In the genomic region with DNA sequence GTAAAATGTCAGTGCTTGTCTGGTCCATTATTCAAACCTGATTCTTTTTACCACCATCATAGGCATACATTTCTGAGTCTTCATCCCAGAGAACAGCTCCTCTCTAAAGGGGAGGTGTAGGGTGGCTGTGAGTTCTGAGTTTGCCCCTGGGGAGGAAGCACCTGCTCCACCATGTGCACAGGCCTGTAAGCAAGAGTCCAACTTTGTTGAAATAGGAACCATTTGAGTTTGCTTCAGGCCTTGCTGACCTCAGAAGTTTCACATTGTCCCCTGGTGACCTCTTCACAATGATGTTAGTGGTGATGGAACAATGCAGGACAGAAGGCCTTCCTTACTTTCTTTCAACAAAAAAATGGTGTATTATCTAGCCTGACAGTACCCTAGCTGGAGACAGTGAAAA, we compare ENCODE assay signal across 28 cellular contexts. TPM values are rescaled to one million over a fixed set of nuclear protein-coding genes. Genes with fewer than 3 reads are reported as not detected.
DNase-seq lines count a peak whose midpoint lies in the region; ATAC-seq and TF ChIP-seq lines count a peak whose summit lies in the region.
"Had no signal": no experiment of that assay in that cellular context is flagged by ENCODE, and none has a peak within 500 bp of the region (broad histone marks: within the 10 kb centered on the region; RNA-seq: fewer than 3 reads in every experiment).

No MANE protein-coding gene starts in this region.

- POLR2A ChIA-PET in activated B cell treated with CpG ODN at 0.5 μM for 24 hours (lab: Charles Lee) = interaction anchor here (0.9 to 2.1 kb wide), 5 partner anchors 56 to 131 kb away, joined by 3 to 7 read pairs (median 3); no protein-coding TSS in a partner anchor

- peaks cover 48% of the 10 kb centered on the region for H3K36me3 ChIP-seq in DOHH2 (ENCODE audit: control insufficient read depth, low read length)
- H3K36me3 ChIP-seq in ovary = no peaks in the 10 kb centered on the region
- H3K36me3 ChIP-seq: ascending aorta, esophagus squamous epithelium, tibial nerve, WERI-Rb-1 had no signal

- H3K4me2 ChIP-seq in DOHH2 (ENCODE audit: low read length) = peak overlapping the region; percentile 68

- no peaks in the 10 kb centered on the region for H4K20me1 ChIP-seq in DOHH2 (ENCODE audit: control insufficient read depth, insufficient read depth, low read depth, low read length)

- TF ChIP-seq EP300 in ovary (IDR thresholded peaks at IDR 0.05) = no peak

- ATAC-seq in activated B cell treated with CpG ODN at 0.5 μM for 24 hours (ENCODE audit: low read depth) (peak; percentile 81), GM21447 (IDR thresholded peaks at IDR 0.05; ENCODE audit: unreplicated experiment) (no peak)
- ATAC-seq: activated T-cell treated with anti-CD3 and anti-CD28 coated beads, Interleukin-2, amount 50 U/mL, for 4 hours; HCT116; natural killer cell treated with Interleukin-12 subunit alpha and Interleukin-12 subunit beta and Interleukin-15 and Interleukin-18, amount 100 ng/mL, for 72 hours; stimulated activated naive CD8-positive, alpha-beta T cell treated with anti-CD3 and anti-CD28 coated beads, Interleukin-15, Interleukin-2, amounts not matched to agents 100 U/mL and 50 U/mL, for 24 hours had no signal

- H3K79me2 ChIP-seq in DOHH2 (ENCODE audit: control insufficient read depth, low read length) = peaks cover 86% of the 10 kb centered on the region

- no peaks in the 10 kb centered on the region for H3K9me2 ChIP-seq in DOHH2 (replicated peaks; ENCODE audit: control insufficient read depth, low read length)

- peaks cover 2% of the 10 kb centered on the region for H3K36me3 Mint-ChIP-seq in IgD-negative memory B cell
- no peaks in the 10 kb centered on the region for H3K36me3 Mint-ChIP-seq in activated B cell treated with CpG ODN at 0.5 μM for 24 hours (ENCODE audit: low read depth)
- H3K36me3 Mint-ChIP-seq in neural crest cell (ENCODE audit: low read depth) = no peaks in the 10 kb centered on the region
- H3K36me3 Mint-ChIP-seq: activated naive CD4-positive, alpha-beta T cell treated with anti-CD3 and anti-CD28 coated beads, Interleukin-2, amount 10 ng/mL, durations not matched to agents 7 days and 5 days; CD4-positive, alpha-beta memory T cell; natural killer cell treated with Interleukin-12 subunit alpha and Interleukin-12 subunit beta and Interleukin-15 and Interleukin-18, amount 100 ng/mL, for 72 hours had no signal

- peaks cover 0 to 2% (median 0%) of the 10 kb centered on the region in 3 donors for H3K9me3 Mint-ChIP-seq in IgD-negative memory B cell
- peaks cover 2% of the 10 kb centered on the region for H3K9me3 Mint-ChIP-seq in activated B cell treated with CpG ODN at 0.5 μM for 24 hours
- no peaks in the 10 kb centered on the region for H3K9me3 Mint-ChIP-seq in neural crest cell
- H3K9me3 Mint-ChIP-seq: activated CD4-positive, alpha-beta memory T cell treated with anti-CD3 and anti-CD28 coated beads, Interleukin-2, amount 10 ng/mL, durations not matched to agents 7 days and 5 days; activated naive CD4-positive, alpha-beta T cell treated with anti-CD3 and anti-CD28 coated beads, Interleukin-2, amount 10 ng/mL, durations not matched to agents 7 days and 5 days; activated T-cell treated with anti-CD3 and anti-CD28 coated beads, Interleukin-2, amount 50 U/mL, for 4 hours; CD4-positive, alpha-beta memory T cell; natural killer cell treated with Interleukin-12 subunit alpha and Interleukin-12 subunit beta and Interleukin-15 and Interleukin-18, amount 100 ng/mL, for 72 hours; T-helper 2 cell treated with Interferon-gamma antibody and Interleukin-4, amounts not matched to agents 5 μg/mL and 100 μg/mL, for 36 hours had no signal

- intact Hi-C loops in activated B cell treated with CpG ODN at 0.5 μM for 24 hours (cut with micrococcal nuclease) = loop anchor here (10.0 kb wide), 1 partner anchor 688 kb away; no protein-coding TSS in a partner anchor
- intact Hi-C loops in ovary (cut with DNase I) = no loop called here

- in situ Hi-C loops in G401 (cut with HindIII; ENCODE audit: low sequenced_read_pairs) = no loop called here

- H3K4me1 Mint-ChIP-seq in IgD-negative memory B cell = peaks cover 48 to 78% (median 63%) of the 10 kb centered on the region in 3 donors
- peaks cover 88% of the 10 kb centered on the region for H3K4me1 Mint-ChIP-seq in activated B cell treated with CpG ODN at 0.5 μM for 24 hours
- H3K4me1 Mint-ChIP-seq in neural crest cell = peaks cover 18% of the 10 kb centered on the region
- H3K4me1 Mint-ChIP-seq: activated CD4-positive, alpha-beta memory T cell treated with anti-CD3 and anti-CD28 coated beads, Interleukin-2, amount 10 ng/mL, durations not matched to agents 7 days and 5 days; activated naive CD4-positive, alpha-beta T cell treated with anti-CD3 and anti-CD28 coated beads, Interleukin-2, amount 10 ng/mL, durations not matched to agents 7 days and 5 days; CD4-positive, alpha-beta memory T cell had no signal

- DNase-seq in activated B cell treated with CpG ODN at 0.5 μM for 24 hours (no peak), neural crest cell (ENCODE audit: low read depth, low spot score) (no peak), DMS79 (lab: John Stamatoyannopoulos, UW) (no peak), ovary (no peak), G401 (ENCODE audit: low spot score) (no peak)
- DNase-seq: activated CD4-positive, alpha-beta memory T cell treated with anti-CD3 and anti-CD28 coated beads, Interleukin-2, amount 10 ng/mL, durations not matched to agents 7 days and 5 days; activated naive CD4-positive, alpha-beta T cell treated with anti-CD3 and anti-CD28 coated beads, Interleukin-2, amount 10 ng/mL, durations not matched to agents 7 days and 5 days; activated T-cell treated with anti-CD3 and anti-CD28 coated beads, Interleukin-2, amount 50 U/mL, for 4 hours; CD4-positive, alpha-beta memory T cell; DMS153; effector CD8-positive, alpha-beta T cell; esophagus squamous epithelium; NCI-H1436; NCI-H2171; NCI-H526; SHP77 treated with DMSO at 0.1 percent for 48 hours; stimulated activated CD4-positive, alpha-beta T cell treated with anti-CD3 and anti-CD28 coated beads, Interleukin-2, amount 100 ng/mL, for 24 hours; stimulated activated naive CD8-positive, alpha-beta T cell treated with anti-CD3 and anti-CD28 coated beads, Interleukin-15, Interleukin-2, amounts not matched to agents 100 U/mL and 50 U/mL, for 24 hours; WERI-Rb-1 had no signal

- H3K9me3 ChIP-seq in DOHH2 (ENCODE audit: control insufficient read depth, insufficient read depth, low read length) = no peaks in the 10 kb centered on the region; the same call in 1 of the 2 replicates
- no peaks in the 10 kb centered on the region for H3K9me3 ChIP-seq in ovary
- H3K9me3 ChIP-seq: ascending aorta, esophagus squamous epithelium, tibial nerve had no signal

- no peaks in the 10 kb centered on the region for H3K27me3 Mint-ChIP-seq in IgD-negative memory B cell
- no peaks in the 10 kb centered on the region for H3K27me3 Mint-ChIP-seq in activated B cell treated with CpG ODN at 0.5 μM for 24 hours
- H3K27me3 Mint-ChIP-seq in neural crest cell (ENCODE audit: low read depth) = peaks cover 6% of the 10 kb centered on the region

- TF ChIP-seq CTCF in DOHH2 (IDR thresholded peaks at IDR 0.05; ENCODE audit: low read depth, low read length, poor library complexity, severe bottlenecking) (no peak), activated B cell treated with CpG ODN at 0.5 μM for 24 hours (IDR thresholded peaks at IDR 0.05) (no peak), neural crest cell (conservative IDR thresholded peaks at IDR 0.05) (no peak), ovary (IDR thresholded peaks at IDR 0.05) (no peak)

- peak overlapping the region; percentile 46 for H3K4me3 ChIP-seq in DOHH2 (ENCODE audit: low read length)
- no peak overlapping the region for H3K4me3 ChIP-seq in ovary
- H3K4me3 ChIP-seq: ascending aorta, esophagus squamous epithelium, tibial nerve had no signal

- H3K27ac ChIP-seq in DOHH2 (ENCODE audit: low read depth, low read length) (peak overlapping the region; percentile 86), ovary (no peak overlapping the region)
- H3K27ac ChIP-seq: ascending aorta, esophagus squamous epithelium, tibial nerve, WERI-Rb-1 had no signal

- H3K27ac Mint-ChIP-seq in IgD-negative memory B cell = peak overlapping the region; percentile 71 to 91 (median 85)
- H3K27ac Mint-ChIP-seq in activated B cell treated with CpG ODN at 0.5 μM for 24 hours = peak overlapping the region; percentile 86
- H3K27ac Mint-ChIP-seq in neural crest cell (ENCODE audit: unreplicated experiment) = peak overlapping the region; percentile 60
- H3K27ac Mint-ChIP-seq: activated CD4-positive, alpha-beta memory T cell treated with anti-CD3 and anti-CD28 coated beads, Interleukin-2, amount 10 ng/mL, durations not matched to agents 7 days and 5 days; activated naive CD4-positive, alpha-beta T cell treated with anti-CD3 and anti-CD28 coated beads, Interleukin-2, amount 10 ng/mL, durations not matched to agents 7 days and 5 days; CD4-positive, alpha-beta memory T cell; natural killer cell treated with Interleukin-12 subunit alpha and Interleukin-12 subunit beta and Interleukin-15 and Interleukin-18, amount 100 ng/mL, for 72 hours; progenitor cell of endocrine pancreas; T-helper 2 cell treated with Interferon-gamma antibody and Interleukin-4, amounts not matched to agents 5 μg/mL and 100 μg/mL, for 36 hours had no signal

- no peaks in the 10 kb centered on the region for H3K27me3 ChIP-seq in DOHH2 (ENCODE audit: control insufficient read depth, low read length)
- H3K27me3 ChIP-seq in ovary = no peaks in the 10 kb centered on the region
- H3K27me3 ChIP-seq: ascending aorta, tibial nerve had no signal

- H3F3A ChIP-seq in DOHH2 (ENCODE audit: control insufficient read depth, insufficient read depth) = peaks cover 35% of the 10 kb centered on the region

- H3K4me3 Mint-ChIP-seq in IgD-negative memory B cell = peak overlapping the region; percentile 5 to 67 (median 49)
- peak overlapping the region; percentile 63 for H3K4me3 Mint-ChIP-seq in activated B cell treated with CpG ODN at 0.5 μM for 24 hours
- no peak overlapping the region for H3K4me3 Mint-ChIP-seq in neural crest cell
- H3K4me3 Mint-ChIP-seq: activated CD4-positive, alpha-beta memory T cell treated with anti-CD3 and anti-CD28 coated beads, Interleukin-2, amount 10 ng/mL, durations not matched to agents 7 days and 5 days; activated naive CD4-positive, alpha-beta T cell treated with anti-CD3 and anti-CD28 coated beads, Interleukin-2, amount 10 ng/mL, durations not matched to agents 7 days and 5 days; activated T-cell treated with anti-CD3 and anti-CD28 coated beads, Interleukin-2, amount 50 U/mL, for 4 hours; CD4-positive, alpha-beta memory T cell; natural killer cell treated with Interleukin-12 subunit alpha and Interleukin-12 subunit beta and Interleukin-15 and Interleukin-18, amount 100 ng/mL, for 72 hours; T-helper 2 cell treated with Interferon-gamma antibody and Interleukin-4, amounts not matched to agents 5 μg/mL and 100 μg/mL, for 36 hours had no signal

- CTCF ChIA-PET in activated B cell treated with CpG ODN at 0.5 μM for 24 hours (lab: Charles Lee) = interaction anchor here (1.3 kb wide), 1 partner anchor 74 kb away, joined by 7 read pairs; no protein-coding TSS in a partner anchor

- no peak for TF ChIP-seq POLR2A in ovary (IDR thresholded peaks at IDR 0.05)

- peaks cover 99% of the 10 kb centered on the region for H3K4me1 ChIP-seq in DOHH2 (ENCODE audit: control insufficient read depth, low read length)
- H3K4me1 ChIP-seq in ovary (ENCODE audit: insufficient read depth) = no peaks in the 10 kb centered on the region
- H3K4me1 ChIP-seq: ascending aorta, esophagus squamous epithelium had no signal

RNA-seq across cellular contexts. Expression of a gene that starts 54.6 kb away (rescaled TPM):
- 22.7 TPM for polyA plus RNA-seq in IgD-negative memory B cell
- total RNA-seq in activated B cell treated with CpG ODN at 0.5 μM for 24 hours = 60.4 and 83.4 TPM in 2 replicates
- total RNA-seq in neural crest cell = 77.0 and 77.5 TPM in 2 replicates
- total RNA-seq in ovary = 10 to 100 TPM; 17.3 to 31.5 (median 25.2) TPM
- polyA plus RNA-seq in ovary = 10 to 100 TPM in 1 of 2 donors, 1 to 10 TPM in 1; 9.1 to 17.4 TPM
- 20.4 and 24.8 TPM in 2 replicates for total RNA-seq in G401 (2014; rRNA removed; shearing (Covaris generic))
